Comparison of ENCODE assay signal across 9 cellular contexts in genomic region chr10:8331896-8332729, GRCh38.
DNase-seq lines count a peak whose midpoint lies in the region; ATAC-seq and TF ChIP-seq lines count a peak whose summit lies in the region.
"Had no signal": no experiment of that assay in that cellular context is flagged by ENCODE, and none has a peak within 500 bp of the region (broad histone marks: within the 10 kb centered on the region; RNA-seq: fewer than 3 reads in every experiment).

No MANE protein-coding gene starts in this region.

- dilution Hi-C loops in mammary epithelial cell (cut with HindIII; ENCODE audit: low sequenced_read_pairs): no loop called here

- CTCF ChIA-PET in mammary epithelial cell (lab: Charles Lee; ENCODE audit: low non-redundant PET): no interaction called here

- no peaks in the 10 kb centered on the region for H3K36me3 ChIP-seq in BLaER1 treated with 17β-estradiol and CSF1 and Interleukin-3, amounts not matched to agents 10 nM and 100 nM
- H3K36me3 ChIP-seq in mammary epithelial cell (ENCODE audit: insufficient read depth, low read length): no peaks in the 10 kb centered on the region

- in situ Hi-C loops in mammary epithelial cell (cut with MboI; ENCODE audit: low sequenced_read_pairs in 2 of 2): no loop called here

- BruUV-seq in mammary epithelial cell (replicated peaks; lab: Mats Ljungman, UMichigan): no TSS peak

- peak overlapping the region in 6 of 11 experiments; percentile 28 to 60 (median 44); a peak in 9 of 22 replicates for H3K9ac ChIP-seq in BLaER1 treated with 17β-estradiol and CSF1 and Interleukin-3, amounts not matched to agents 10 nM and 100 nM
- H3K9ac ChIP-seq in mammary epithelial cell (ENCODE audit: insufficient read depth, low read length): peak overlapping the region; percentile 16

- H3K4me1 ChIP-seq in BLaER1 treated with 17β-estradiol and CSF1 and Interleukin-3, amounts not matched to agents 10 nM and 100 nM: peaks cover 11 to 26% (median 14%) of the 10 kb centered on the region in 10 experiments
- H3K4me1 ChIP-seq in mammary epithelial cell (ENCODE audit: insufficient read depth, low read length): peaks cover 9% of the 10 kb centered on the region

- no peaks in the 10 kb centered on the region for H3K9me3 ChIP-seq in BLaER1 treated with 17β-estradiol and CSF1 and Interleukin-3, amounts not matched to agents 10 nM and 100 nM (replicated peaks in 1 of 11)
- H3K9me3 ChIP-seq in mammary epithelial cell (replicated peaks; ENCODE audit: insufficient read depth, low read length): no peaks in the 10 kb centered on the region

- peak; percentile 30 to 80 (median 63) for DNase-seq in activated CD4-positive, CD25-positive, alpha-beta regulatory T cell (lab: John Stamatoyannopoulos, UW)
- DNase-seq in mammary epithelial cell (peak; percentile 86), left kidney (ENCODE audit: low read depth, low spot score) (peak; percentile 80), HuH-7 (ENCODE audit: low spot score) (no peak)
- DNase-seq in stimulated activated CD4-positive, alpha-beta T cell treated with anti-CD3 and anti-CD28 coated beads, Interleukin-4, amount 100 ng/mL, for 4 hours: peak; percentile 70 to 83

- no peak for TF ChIP-seq CTCF in mammary epithelial cell (conservative IDR thresholded peaks at IDR 0.05 in 1 of 2, IDR thresholded peaks at IDR 0.05 in 1 of 2; ENCODE audit: extremely low read depth in 1 of 2, insufficient read depth in 1 of 2, low read depth in 1 of 2, low read length in 2 of 2)

- 4% methylated on average over 30 of the region's 34 CpGs for WGBS in mammary epithelial cell (ENCODE audit: low coverage, missing lambda C conversion rate)

- H4K20me1 ChIP-seq in BLaER1 treated with 17β-estradiol and CSF1 and Interleukin-3, amounts not matched to agents 10 nM and 100 nM: no peaks in the 10 kb centered on the region
- H4K20me1 ChIP-seq in mammary epithelial cell (ENCODE audit: insufficient read depth, low read length): no peaks in the 10 kb centered on the region

- peak overlapping the region; percentile 90 for H2AFZ ChIP-seq in mammary epithelial cell (ENCODE audit: low read depth, low read length)

- intact Hi-C loops in mammary epithelial cell (cut with micrococcal nuclease): loop anchor here (10.0 kb wide), 2 partner anchors 277 to 457 kb away; partner anchors contain the start of gene GATA3

- H3K4me3 ChIP-seq in BLaER1 treated with 17β-estradiol and CSF1 and Interleukin-3, amounts not matched to agents 10 nM and 100 nM: peak overlapping the region; percentile 29 to 67 (median 54); a peak in 19 of 20 replicates
- peak overlapping the region; percentile 24 to 47 (median 38) for H3K4me3 ChIP-seq in mammary epithelial cell (replicated peaks in 1 of 3; ENCODE audit: insufficient read depth in 1 of 3, low read depth in 2 of 3, low read length in 3 of 3)

- H3K79me2 ChIP-seq in mammary epithelial cell (ENCODE audit: insufficient read depth, low read length): no peaks in the 10 kb centered on the region

- ATAC-seq in GM19395 (IDR thresholded peaks at IDR 0.05; ENCODE audit: unreplicated experiment) (peak; percentile 93), HG03571 (IDR thresholded peaks at IDR 0.05; ENCODE audit: unreplicated experiment) (peak; percentile 80)

- peak overlapping the region in 4 of 11 experiments; percentile 22 to 71 (median 54); a peak in 6 of 22 replicates for H3K27ac ChIP-seq in BLaER1 treated with 17β-estradiol and CSF1 and Interleukin-3, amounts not matched to agents 10 nM and 100 nM
- H3K27ac ChIP-seq in mammary epithelial cell (ENCODE audit: insufficient read depth, low read depth, low read length): no peak overlapping the region
- H3K27ac ChIP-seq: HL-60 had no signal

- H3K4me2 ChIP-seq in BLaER1 treated with 17β-estradiol and CSF1 and Interleukin-3, amounts not matched to agents 10 nM and 100 nM: peak overlapping the region; percentile 78 to 98 (median 96)
- H3K4me2 ChIP-seq in mammary epithelial cell (ENCODE audit: insufficient read depth, low read depth, low read length): peak overlapping the region; percentile 97

- no peaks in the 10 kb centered on the region for H3K27me3 ChIP-seq in BLaER1 treated with 17β-estradiol and CSF1 and Interleukin-3, amounts not matched to agents 10 nM and 100 nM
- peaks cover 2% of the 10 kb centered on the region for H3K27me3 ChIP-seq in mammary epithelial cell (ENCODE audit: insufficient read depth, low read length)
